Comparison of ENCODE assay signal across 17 cellular contexts in genomic region chr10:103171278-103171677, GRCh38. TPM values are rescaled to one million over a fixed set of nuclear protein-coding genes. Genes with fewer than 3 reads are reported as not detected.
A peak's percentile ranks its signal among the peaks of the same experiment; 100 is the strongest.
DNase-seq lines count a peak whose midpoint lies in the region; ATAC-seq, FAIRE-seq and TF ChIP-seq lines count a peak whose summit lies in the region.
"Had no signal": no experiment of that assay in that cellular context is flagged by ENCODE, and none has a peak within 500 bp of the region (broad histone marks: within the 10 kb centered on the region; RNA-seq: fewer than 3 reads in every experiment).

No MANE protein-coding gene starts in this region.

- TF ChIP-seq POLR2A in gastrocnemius medialis (IDR thresholded peaks at IDR 0.05) (no peak), tibial nerve (IDR thresholded peaks at IDR 0.05) (no peak)

- H3K27me3 ChIP-seq in Panc1 (ENCODE audit: control insufficient read depth, insufficient read depth, low read length) (no peaks in the 10 kb centered on the region), foreskin keratinocyte (no peaks in the 10 kb centered on the region), gastrocnemius medialis (no peaks in the 10 kb centered on the region), tibial nerve (no peaks in the 10 kb centered on the region)
- H3K27me3 ChIP-seq: BE2C, cardiac muscle cell, suprapubic skin had no signal

- H3K36me3 ChIP-seq in Panc1 (ENCODE audit: control insufficient read depth, insufficient read depth, low read length): peaks cover 23% of the 10 kb centered on the region
- peaks cover 0 to 58% of the 10 kb centered on the region in 2 donors for H3K36me3 ChIP-seq in gastrocnemius medialis
- H3K36me3 ChIP-seq in tibial nerve: peaks cover 0 to 85% (median 26%) of the 10 kb centered on the region in 3 donors
- H3K36me3 ChIP-seq: BE2C had no signal

- no peak for TF ChIP-seq EP300 in tibial nerve (IDR thresholded peaks at IDR 0.05)

- WGBS in tibial nerve, 2 donors: 63 to 72% methylated on average over 1 of the region's 1 CpG

- no peaks in the 10 kb centered on the region for H3K27me3 Mint-ChIP-seq in natural killer cell (ENCODE audit: low read depth in 2 of 2)
- H3K27me3 Mint-ChIP-seq: activated naive CD8-positive, alpha-beta T cell treated with anti-CD3 and anti-CD28 coated beads, Interleukin-2, amount 50 U/mL, for 24 hours had no signal

- H3K4me1 Mint-ChIP-seq in natural killer cell: no peaks in the 10 kb centered on the region
- H3K4me1 Mint-ChIP-seq: activated naive CD8-positive, alpha-beta T cell treated with anti-CD3 and anti-CD28 coated beads, Interleukin-2, amount 50 U/mL, for 24 hours had no signal

- H3K4me1 ChIP-seq in Panc1 (ENCODE audit: control insufficient read depth, insufficient read depth, low read length) (no peaks in the 10 kb centered on the region), foreskin keratinocyte (peaks cover 24% of the 10 kb centered on the region), gastrocnemius medialis (peaks cover 0 to 5% of the 10 kb centered on the region in 2 donors), tibial nerve (peaks cover 0 to 6% (median 0%) of the 10 kb centered on the region in 4 donors)
- H3K4me1 ChIP-seq: BE2C, suprapubic skin had no signal

- H3K36me3 Mint-ChIP-seq in natural killer cell: no peaks in the 10 kb centered on the region

- ATAC-seq in Panc1 (no peak), foreskin keratinocyte (peak; percentile 56), gastrocnemius medialis (no peak), natural killer cell (no peak)
- ATAC-seq: activated naive CD8-positive, alpha-beta T cell treated with anti-CD3 and anti-CD28 coated beads, Interleukin-2, amount 50 U/mL, for 24 hours had no signal

- peak; percentile 64 for FAIRE-seq in GM19239 (lab: Jason Lieb, UNC)
- FAIRE-seq: D721Med, H1 had no signal

- POLR2A ChIA-PET in Panc1 (lab: Charles Lee): no interaction called here

- BruUV-seq in Panc1 (replicated peaks; lab: Mats Ljungman, UMichigan): TSS peak; percentile 18

- H3K4me3 ChIP-seq in Panc1 (ENCODE audit: low read depth in 2 of 2, low read length in 2 of 2) (no peak overlapping the region), gastrocnemius medialis (no peak overlapping the region), tibial nerve (no peak overlapping the region)
- H3K4me3 ChIP-seq: cardiac muscle cell, suprapubic skin had no signal

- CTCF ChIA-PET in Panc1 (lab: Charles Lee): no interaction called here

- in situ Hi-C loops in Panc1 (cut with HindIII; ENCODE audit: low pct_unique_long_range_greater_than_20kb, low sequenced_read_pairs) (no loop called here), gastrocnemius medialis (cut with MboI; ENCODE audit: low sequenced_read_pairs in 4 of 4) (no loop called here)

- intact Hi-C loops in Panc1 (cut with micrococcal nuclease; ENCODE audit: unreplicated experiment) (no loop called here), gastrocnemius medialis (cut with DNase I; ENCODE audit: low total_unique reads) (no loop called here), natural killer cell (cut with micrococcal nuclease) (no loop called here)

- H3K9me3 ChIP-seq in Panc1 (ENCODE audit: control insufficient read depth, insufficient read depth, low read depth, low read length): no peaks in the 10 kb centered on the region
- no peaks in the 10 kb centered on the region for H3K9me3 ChIP-seq in gastrocnemius medialis
- no peaks in the 10 kb centered on the region for H3K9me3 ChIP-seq in tibial nerve
- H3K9me3 ChIP-seq: BE2C, suprapubic skin had no signal

- no peak for TF ChIP-seq CTCF in Panc1 (IDR thresholded peaks at IDR 0.05)
- no peak for TF ChIP-seq CTCF in foreskin keratinocyte (conservative IDR thresholded peaks at IDR 0.05)
- no peak for TF ChIP-seq CTCF in gastrocnemius medialis (IDR thresholded peaks at IDR 0.05 in 4 of 5, conservative IDR thresholded peaks at IDR 0.05 in 1 of 5)
- no peak for TF ChIP-seq CTCF in tibial nerve (IDR thresholded peaks at IDR 0.05)
- TF ChIP-seq CTCF in natural killer cell (IDR thresholded peaks at IDR 0.05): no peak

- H3K9me3 Mint-ChIP-seq in natural killer cell: no peaks in the 10 kb centered on the region
- H3K9me3 Mint-ChIP-seq: activated naive CD8-positive, alpha-beta T cell treated with anti-CD3 and anti-CD28 coated beads, Interleukin-2, amount 50 U/mL, for 24 hours had no signal

- DNase-seq in GM19239 (ENCODE audit: insufficient read length, low spot score): no peak
- no peak for DNase-seq in Panc1 (ENCODE audit: low read depth, low spot score)
- DNase-seq in foreskin keratinocyte: peak in 1 of 2 donors; percentile 71
- no peak for DNase-seq in gastrocnemius medialis
- DNase-seq in HK-2 (ENCODE audit: unreplicated experiment): no peak
- DNase-seq in tibial nerve (ENCODE audit: low spot score in 2 of 2): no peak
- DNase-seq in natural killer cell: no peak
- DNase-seq: activated naive CD8-positive, alpha-beta T cell treated with anti-CD3 and anti-CD28 coated beads, Interleukin-2, amount 50 U/mL, for 24 hours; activated T-cell treated with anti-CD3 and anti-CD28 coated beads, Interleukin-2, amount 50 U/mL, for 48 hours; BE2C; NCI-H1092; NCI-H69; stimulated activated CD4-positive, alpha-beta T cell treated with anti-CD3 and anti-CD28 coated beads, Interleukin-2, amount 100 ng/mL, for 24 hours had no signal

- no peak overlapping the region for H3K27ac Mint-ChIP-seq in natural killer cell
- H3K27ac Mint-ChIP-seq: activated naive CD8-positive, alpha-beta T cell treated with anti-CD3 and anti-CD28 coated beads, Interleukin-2, amount 50 U/mL, for 24 hours had no signal

- H3K27ac ChIP-seq in Panc1 (ENCODE audit: low read length) (no peak overlapping the region), foreskin keratinocyte (no peak overlapping the region), gastrocnemius medialis (peak overlapping the region in 3 of 4 donors; percentile 1 to 35 (median 5)), tibial nerve (no peak overlapping the region)
- H3K27ac ChIP-seq: cardiac muscle cell, suprapubic skin had no signal

- no peak overlapping the region for H3K4me3 Mint-ChIP-seq in natural killer cell
- H3K4me3 Mint-ChIP-seq: activated naive CD8-positive, alpha-beta T cell treated with anti-CD3 and anti-CD28 coated beads, Interleukin-2, amount 50 U/mL, for 24 hours had no signal

RNA-seq across cellular contexts. Expression of gene NT5C2, which starts 21.8 kb away (rescaled TPM):
- total RNA-seq in Panc1 (2021; ENCODE audit: unreplicated experiment) (150 TPM), foreskin keratinocyte (44.1 and 47.9 TPM in 2 replicates), gastrocnemius medialis (10 to 100 TPM; 33.5 to 53.2 (median 35.3) TPM), tibial nerve (10 to 100 TPM; 52.2 to 82.8 (median 72.4) TPM), natural killer cell (100 to 1,000 TPM in 1 of 3 donors, 10 to 100 TPM in 2; 84.4 to 110 (median 89.4) TPM)
- polyA plus RNA-seq in Panc1 (2012; ENCODE audit: insufficient read length): 85.3 TPM
- 20.7 and 21.2 TPM in 2 replicates for polyA plus RNA-seq in foreskin keratinocyte

Comparison
In these comparisons a context has a peak if more than half of its experiments do, and no peak if none do; other contexts are left out.
1. H3K27ac ChIP-seq: peak in gastrocnemius medialis (3 of 4); none in Panc1 (single experiment), foreskin keratinocyte (single experiment) and tibial nerve (0 of 4).